Comparison of ENCODE assay signal across 1 cellular context in genomic region chr6:33203443-33204164, GRCh38.
TF ChIP-seq lines count a peak whose summit lies in the region.

No MANE protein-coding gene starts in this region.

TF ChIP-seq in H1, 55 proteins besides CTCF, POLR2A, EP300 and RAD21:
- TF ChIP-seq, protein P1, sequence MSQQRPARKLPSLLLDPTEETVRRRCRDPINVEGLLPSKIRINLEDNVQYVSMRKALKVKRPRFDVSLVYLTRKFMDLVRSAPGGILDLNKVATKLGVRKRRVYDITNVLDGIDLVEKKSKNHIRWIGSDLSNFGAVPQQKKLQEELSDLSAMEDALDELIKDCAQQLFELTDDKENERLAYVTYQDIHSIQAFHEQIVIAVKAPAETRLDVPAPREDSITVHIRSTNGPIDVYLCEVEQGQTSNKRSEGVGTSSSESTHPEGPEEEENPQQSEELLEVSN (IDR thresholded peaks at IDR 0.05), result no peak
- TF ChIP-seq, protein P2, sequence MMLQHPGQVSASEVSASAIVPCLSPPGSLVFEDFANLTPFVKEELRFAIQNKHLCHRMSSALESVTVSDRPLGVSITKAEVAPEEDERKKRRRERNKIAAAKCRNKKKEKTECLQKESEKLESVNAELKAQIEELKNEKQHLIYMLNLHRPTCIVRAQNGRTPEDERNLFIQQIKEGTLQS (IDR thresholded peaks at IDR 0.05; ENCODE audit: insufficient read depth, low read depth, low read length), result no peak
- no peak for TF ChIP-seq CREB1 (IDR thresholded peaks at IDR 0.05)
- no peak for TF ChIP-seq TAF1 (IDR thresholded peaks at IDR 0.05; ENCODE audit: low read depth, low read length)
- no peak for TF ChIP-seq BACH1 (IDR thresholded peaks at IDR 0.05; ENCODE audit: low read length)
- no peak for TF ChIP-seq RFX5 (IDR thresholded peaks at IDR 0.05; ENCODE audit: borderline replicate concordance, low read depth, low read length)
- TF ChIP-seq, protein P3, sequence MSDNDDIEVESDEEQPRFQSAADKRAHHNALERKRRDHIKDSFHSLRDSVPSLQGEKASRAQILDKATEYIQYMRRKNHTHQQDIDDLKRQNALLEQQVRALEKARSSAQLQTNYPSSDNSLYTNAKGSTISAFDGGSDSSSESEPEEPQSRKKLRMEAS (IDR thresholded peaks at IDR 0.05), result no peak
- no peak for TF ChIP-seq HDAC2 (IDR thresholded peaks at IDR 0.05; ENCODE audit: borderline replicate concordance in 1 of 2, low read depth in 2 of 2, low read length in 2 of 2)
- no peak for TF ChIP-seq FOSL1 (IDR thresholded peaks at IDR 0.05; ENCODE audit: insufficient read depth, low read depth, low read length)
- no peak for TF ChIP-seq BCL11A (IDR thresholded peaks at IDR 0.05; ENCODE audit: low read depth in 2 of 2, low read length in 2 of 2)
- TF ChIP-seq EGR1 (IDR thresholded peaks at IDR 0.05; ENCODE audit: borderline replicate concordance, low read depth, low read length), result no peak
- TF ChIP-seq CBX8 (IDR thresholded peaks at IDR 0.05; ENCODE audit: borderline replicate concordance, low read depth, low read length), result no peak
- TF ChIP-seq SP1 (IDR thresholded peaks at IDR 0.05; ENCODE audit: low read depth, low read length), result no peak
- no peak for TF ChIP-seq TEAD4 (IDR thresholded peaks at IDR 0.05; ENCODE audit: low read depth, low read length)
- TF ChIP-seq POLR2AphosphoS5 (IDR thresholded peaks at IDR 0.05; ENCODE audit: low read depth, low read length), result no peak; the same call in 1 of the 2 replicates
